In the genomic region with DNA sequence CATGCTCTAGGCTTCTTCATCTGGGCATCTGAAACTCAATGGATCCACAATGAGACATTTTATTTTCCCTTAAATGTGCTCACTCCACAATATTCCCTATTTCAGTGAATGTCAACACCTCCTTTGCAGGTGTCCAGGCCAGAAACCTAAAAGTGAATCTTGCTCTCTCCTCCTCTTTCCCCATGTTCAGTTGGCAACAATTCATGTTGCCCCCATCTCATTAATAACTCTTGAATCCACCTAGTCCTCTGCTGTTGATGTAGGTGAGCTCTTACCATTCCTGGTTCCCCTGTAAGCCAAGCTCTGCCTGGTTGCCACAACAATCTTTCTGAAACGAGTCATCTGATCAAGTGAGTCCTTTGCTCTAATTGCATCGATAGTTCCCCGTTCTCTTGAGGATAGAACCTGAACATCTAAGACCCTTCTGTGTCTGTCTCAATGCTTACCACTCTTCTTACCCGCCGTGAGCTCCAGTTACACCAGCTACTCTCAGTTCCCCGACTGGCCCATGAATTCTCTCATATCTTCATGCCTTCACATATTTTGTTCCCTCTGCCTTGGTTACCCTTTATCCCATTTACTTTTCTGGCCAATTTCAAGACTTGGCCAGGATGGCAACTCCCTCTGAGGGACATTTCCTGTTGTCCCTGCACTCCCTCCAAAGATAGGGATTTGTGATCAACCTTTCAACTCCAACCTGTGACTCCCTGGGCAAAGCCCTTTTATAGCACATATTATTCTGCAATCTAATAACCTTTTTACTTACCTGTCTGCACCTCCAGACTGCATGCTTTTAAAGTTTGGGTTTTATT, we compare ENCODE assay signal across 1 cellular context.
TF ChIP-seq lines count a peak whose summit lies in the region.

No MANE protein-coding gene starts in this region.

TF ChIP-seq in HepG2, 621 proteins besides CTCF, POLR2A, EP300 and RAD21 (continued from another document and continues in another):
- TF ChIP-seq, protein P1, sequence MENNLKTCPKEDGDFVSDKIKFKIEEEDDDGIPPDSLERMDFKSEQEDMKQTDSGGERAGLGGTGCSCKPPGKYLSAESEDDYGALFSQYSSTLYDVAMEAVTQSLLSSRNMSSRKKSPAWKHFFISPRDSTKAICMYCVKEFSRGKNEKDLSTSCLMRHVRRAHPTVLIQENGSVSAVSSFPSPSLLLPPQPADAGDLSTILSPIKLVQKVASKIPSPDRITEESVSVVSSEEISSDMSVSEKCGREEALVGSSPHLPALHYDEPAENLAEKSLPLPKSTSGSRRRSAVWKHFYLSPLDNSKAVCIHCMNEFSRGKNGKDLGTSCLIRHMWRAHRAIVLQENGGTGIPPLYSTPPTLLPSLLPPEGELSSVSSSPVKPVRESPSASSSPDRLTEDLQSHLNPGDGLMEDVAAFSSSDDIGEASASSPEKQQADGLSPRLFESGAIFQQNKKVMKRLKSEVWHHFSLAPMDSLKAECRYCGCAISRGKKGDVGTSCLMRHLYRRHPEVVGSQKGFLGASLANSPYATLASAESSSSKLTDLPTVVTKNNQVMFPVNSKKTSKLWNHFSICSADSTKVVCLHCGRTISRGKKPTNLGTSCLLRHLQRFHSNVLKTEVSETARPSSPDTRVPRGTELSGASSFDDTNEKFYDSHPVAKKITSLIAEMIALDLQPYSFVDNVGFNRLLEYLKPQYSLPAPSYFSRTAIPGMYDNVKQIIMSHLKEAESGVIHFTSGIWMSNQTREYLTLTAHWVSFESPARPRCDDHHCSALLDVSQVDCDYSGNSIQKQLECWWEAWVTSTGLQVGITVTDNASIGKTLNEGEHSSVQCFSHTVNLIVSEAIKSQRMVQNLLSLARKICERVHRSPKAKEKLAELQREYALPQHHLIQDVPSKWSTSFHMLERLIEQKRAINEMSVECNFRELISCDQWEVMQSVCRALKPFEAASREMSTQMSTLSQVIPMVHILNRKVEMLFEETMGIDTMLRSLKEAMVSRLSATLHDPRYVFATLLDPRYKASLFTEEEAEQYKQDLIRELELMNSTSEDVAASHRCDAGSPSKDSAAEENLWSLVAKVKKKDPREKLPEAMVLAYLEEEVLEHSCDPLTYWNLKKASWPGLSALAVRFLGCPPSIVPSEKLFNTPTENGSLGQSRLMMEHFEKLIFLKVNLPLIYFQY (CRISPR knock-in tag; IDR thresholded peaks at IDR 0.05; ENCODE audit: borderline replicate concordance) = no peak
- TF ChIP-seq XRCC5 (optimal IDR thresholded peaks at IDR 0.05; ENCODE audit: low read length) = no peak
- no peak for TF ChIP-seq ZNF460 (CRISPR knock-in tag; IDR thresholded peaks at IDR 0.05; ENCODE audit: borderline replicate concordance)
- 0 out of 2 replicates have a peak, but pooled peaks have one; percentile 26 for TF ChIP-seq HDAC1 (CRISPR knock-in tag; IDR thresholded peaks at IDR 0.05)
- TF ChIP-seq, protein P2, sequence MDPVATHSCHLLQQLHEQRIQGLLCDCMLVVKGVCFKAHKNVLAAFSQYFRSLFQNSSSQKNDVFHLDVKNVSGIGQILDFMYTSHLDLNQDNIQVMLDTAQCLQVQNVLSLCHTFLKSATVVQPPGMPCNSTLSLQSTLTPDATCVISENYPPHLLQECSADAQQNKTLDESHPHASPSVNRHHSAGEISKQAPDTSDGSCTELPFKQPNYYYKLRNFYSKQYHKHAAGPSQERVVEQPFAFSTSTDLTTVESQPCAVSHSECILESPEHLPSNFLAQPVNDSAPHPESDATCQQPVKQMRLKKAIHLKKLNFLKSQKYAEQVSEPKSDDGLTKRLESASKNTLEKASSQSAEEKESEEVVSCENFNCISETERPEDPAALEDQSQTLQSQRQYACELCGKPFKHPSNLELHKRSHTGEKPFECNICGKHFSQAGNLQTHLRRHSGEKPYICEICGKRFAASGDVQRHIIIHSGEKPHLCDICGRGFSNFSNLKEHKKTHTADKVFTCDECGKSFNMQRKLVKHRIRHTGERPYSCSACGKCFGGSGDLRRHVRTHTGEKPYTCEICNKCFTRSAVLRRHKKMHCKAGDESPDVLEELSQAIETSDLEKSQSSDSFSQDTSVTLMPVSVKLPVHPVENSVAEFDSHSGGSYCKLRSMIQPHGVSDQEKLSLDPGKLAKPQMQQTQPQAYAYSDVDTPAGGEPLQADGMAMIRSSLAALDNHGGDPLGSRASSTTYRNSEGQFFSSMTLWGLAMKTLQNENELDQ (CRISPR knock-in tag; IDR thresholded peaks at IDR 0.05; ENCODE audit: borderline replicate concordance) = no peak
- no peak for TF ChIP-seq RARG (CRISPR knock-in tag; IDR thresholded peaks at IDR 0.05; ENCODE audit: low read depth)
- TF ChIP-seq NCOA2 (CRISPR knock-in tag; IDR thresholded peaks at IDR 0.05) = no peak
- no peak for TF ChIP-seq ONECUT2 (CRISPR knock-in tag; IDR thresholded peaks at IDR 0.05)
- no peak for TF ChIP-seq ISX (CRISPR knock-in tag; conservative IDR thresholded peaks at IDR 0.05)
- 0 out of 2 replicates have a peak, but pooled peaks have one; percentile 16 for TF ChIP-seq GATAD1 (CRISPR knock-in tag; IDR thresholded peaks at IDR 0.05)
- no peak for TF ChIP-seq BHLHE40 (IDR thresholded peaks at IDR 0.05; ENCODE audit: low read length)
- TF ChIP-seq ZNF564 (CRISPR knock-in tag; IDR thresholded peaks at IDR 0.05) = no peak
- TF ChIP-seq SOX5 (CRISPR knock-in tag; IDR thresholded peaks at IDR 0.05; ENCODE audit: borderline replicate concordance) = no peak
- TF ChIP-seq HIVEP1 (CRISPR knock-in tag; IDR thresholded peaks at IDR 0.05) = no peak
- no peak for TF ChIP-seq ZSCAN21 (CRISPR knock-in tag; IDR thresholded peaks at IDR 0.05; ENCODE audit: borderline replicate concordance)
- no peak for TF ChIP-seq ZNF572 (CRISPR knock-in tag; IDR thresholded peaks at IDR 0.05)
- TF ChIP-seq, protein P3, sequence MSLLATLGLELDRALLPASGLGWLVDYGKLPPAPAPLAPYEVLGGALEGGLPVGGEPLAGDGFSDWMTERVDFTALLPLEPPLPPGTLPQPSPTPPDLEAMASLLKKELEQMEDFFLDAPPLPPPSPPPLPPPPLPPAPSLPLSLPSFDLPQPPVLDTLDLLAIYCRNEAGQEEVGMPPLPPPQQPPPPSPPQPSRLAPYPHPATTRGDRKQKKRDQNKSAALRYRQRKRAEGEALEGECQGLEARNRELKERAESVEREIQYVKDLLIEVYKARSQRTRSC (CRISPR knock-in tag; IDR thresholded peaks at IDR 0.05; ENCODE audit: low read depth) = no peak
- TF ChIP-seq, protein P4, sequence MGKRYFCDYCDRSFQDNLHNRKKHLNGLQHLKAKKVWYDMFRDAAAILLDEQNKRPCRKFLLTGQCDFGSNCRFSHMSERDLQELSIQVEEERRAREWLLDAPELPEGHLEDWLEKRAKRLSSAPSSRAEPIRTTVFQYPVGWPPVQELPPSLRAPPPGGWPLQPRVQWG (CRISPR knock-in tag; IDR thresholded peaks at IDR 0.05; ENCODE audit: borderline replicate concordance, low read depth) = no peak
- TF ChIP-seq CREM (IDR thresholded peaks at IDR 0.05) = no peak
- no peak for TF ChIP-seq CREM (CRISPR knock-in tag; IDR thresholded peaks at IDR 0.05)
- TF ChIP-seq, protein P5, sequence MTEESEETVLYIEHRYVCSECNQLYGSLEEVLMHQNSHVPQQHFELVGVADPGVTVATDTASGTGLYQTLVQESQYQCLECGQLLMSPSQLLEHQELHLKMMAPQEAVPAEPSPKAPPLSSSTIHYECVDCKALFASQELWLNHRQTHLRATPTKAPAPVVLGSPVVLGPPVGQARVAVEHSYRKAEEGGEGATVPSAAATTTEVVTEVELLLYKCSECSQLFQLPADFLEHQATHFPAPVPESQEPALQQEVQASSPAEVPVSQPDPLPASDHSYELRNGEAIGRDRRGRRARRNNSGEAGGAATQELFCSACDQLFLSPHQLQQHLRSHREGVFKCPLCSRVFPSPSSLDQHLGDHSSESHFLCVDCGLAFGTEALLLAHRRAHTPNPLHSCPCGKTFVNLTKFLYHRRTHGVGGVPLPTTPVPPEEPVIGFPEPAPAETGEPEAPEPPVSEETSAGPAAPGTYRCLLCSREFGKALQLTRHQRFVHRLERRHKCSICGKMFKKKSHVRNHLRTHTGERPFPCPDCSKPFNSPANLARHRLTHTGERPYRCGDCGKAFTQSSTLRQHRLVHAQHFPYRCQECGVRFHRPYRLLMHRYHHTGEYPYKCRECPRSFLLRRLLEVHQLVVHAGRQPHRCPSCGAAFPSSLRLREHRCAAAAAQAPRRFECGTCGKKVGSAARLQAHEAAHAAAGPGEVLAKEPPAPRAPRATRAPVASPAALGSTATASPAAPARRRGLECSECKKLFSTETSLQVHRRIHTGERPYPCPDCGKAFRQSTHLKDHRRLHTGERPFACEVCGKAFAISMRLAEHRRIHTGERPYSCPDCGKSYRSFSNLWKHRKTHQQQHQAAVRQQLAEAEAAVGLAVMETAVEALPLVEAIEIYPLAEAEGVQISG (CRISPR knock-in tag; IDR thresholded peaks at IDR 0.05) = no peak
- no peak for TF ChIP-seq RAD51 (IDR thresholded peaks at IDR 0.05; ENCODE audit: borderline replicate concordance)
- TF ChIP-seq MBD4 (IDR thresholded peaks at IDR 0.05; ENCODE audit: borderline replicate concordance, low read length) = peak; percentile 87; the same call in 1 of the 2 replicates
- TF ChIP-seq ZNF775 (CRISPR knock-in tag; IDR thresholded peaks at IDR 0.05; ENCODE audit: borderline replicate concordance) = no peak
- TF ChIP-seq ZNF143 (CRISPR knock-in tag; IDR thresholded peaks at IDR 0.05) = no peak
- TF ChIP-seq RBM39 (IDR thresholded peaks at IDR 0.05; ENCODE audit: low read depth, low read length, poor library complexity, severe bottlenecking) = no peak
- TF ChIP-seq ZNF337 (CRISPR knock-in tag; IDR thresholded peaks at IDR 0.05; ENCODE audit: borderline replicate concordance, low read depth) = no peak
- no peak for TF ChIP-seq SMARCE1 (IDR thresholded peaks at IDR 0.05; ENCODE audit: borderline replicate concordance)
- TF ChIP-seq SRSF4 (IDR thresholded peaks at IDR 0.05; ENCODE audit: low read depth, low read length, poor library complexity, severe bottlenecking) = no peak
- TF ChIP-seq, protein P6, sequence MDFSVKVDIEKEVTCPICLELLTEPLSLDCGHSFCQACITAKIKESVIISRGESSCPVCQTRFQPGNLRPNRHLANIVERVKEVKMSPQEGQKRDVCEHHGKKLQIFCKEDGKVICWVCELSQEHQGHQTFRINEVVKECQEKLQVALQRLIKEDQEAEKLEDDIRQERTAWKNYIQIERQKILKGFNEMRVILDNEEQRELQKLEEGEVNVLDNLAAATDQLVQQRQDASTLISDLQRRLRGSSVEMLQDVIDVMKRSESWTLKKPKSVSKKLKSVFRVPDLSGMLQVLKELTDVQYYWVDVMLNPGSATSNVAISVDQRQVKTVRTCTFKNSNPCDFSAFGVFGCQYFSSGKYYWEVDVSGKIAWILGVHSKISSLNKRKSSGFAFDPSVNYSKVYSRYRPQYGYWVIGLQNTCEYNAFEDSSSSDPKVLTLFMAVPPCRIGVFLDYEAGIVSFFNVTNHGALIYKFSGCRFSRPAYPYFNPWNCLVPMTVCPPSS (IDR thresholded peaks at IDR 0.05) = no peak
- no peak for TF ChIP-seq SOX13 (IDR thresholded peaks at IDR 0.05)
- no peak for TF ChIP-seq SOX13 (CRISPR knock-in tag; conservative IDR thresholded peaks at IDR 0.05 in 1 of 2, IDR thresholded peaks at IDR 0.05 in 1 of 2)
- TF ChIP-seq, protein P7, sequence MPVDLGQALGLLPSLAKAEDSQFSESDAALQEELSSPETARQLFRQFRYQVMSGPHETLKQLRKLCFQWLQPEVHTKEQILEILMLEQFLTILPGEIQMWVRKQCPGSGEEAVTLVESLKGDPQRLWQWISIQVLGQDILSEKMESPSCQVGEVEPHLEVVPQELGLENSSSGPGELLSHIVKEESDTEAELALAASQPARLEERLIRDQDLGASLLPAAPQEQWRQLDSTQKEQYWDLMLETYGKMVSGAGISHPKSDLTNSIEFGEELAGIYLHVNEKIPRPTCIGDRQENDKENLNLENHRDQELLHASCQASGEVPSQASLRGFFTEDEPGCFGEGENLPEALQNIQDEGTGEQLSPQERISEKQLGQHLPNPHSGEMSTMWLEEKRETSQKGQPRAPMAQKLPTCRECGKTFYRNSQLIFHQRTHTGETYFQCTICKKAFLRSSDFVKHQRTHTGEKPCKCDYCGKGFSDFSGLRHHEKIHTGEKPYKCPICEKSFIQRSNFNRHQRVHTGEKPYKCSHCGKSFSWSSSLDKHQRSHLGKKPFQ (CRISPR knock-in tag; IDR thresholded peaks at IDR 0.05; ENCODE audit: insufficient replicate concordance) = no peak
- TF ChIP-seq NFE2 (CRISPR knock-in tag; IDR thresholded peaks at IDR 0.05) = no peak
- no peak for TF ChIP-seq ZNF703 (CRISPR knock-in tag; IDR thresholded peaks at IDR 0.05; ENCODE audit: borderline replicate concordance)
- no peak for TF ChIP-seq NR2C2 (CRISPR knock-in tag; IDR thresholded peaks at IDR 0.05; ENCODE audit: borderline replicate concordance)
- TF ChIP-seq ZNF496 (CRISPR knock-in tag; IDR thresholded peaks at IDR 0.05; ENCODE audit: insufficient replicate concordance) = no peak
- TF ChIP-seq SRY (CRISPR knock-in tag; IDR thresholded peaks at IDR 0.05) = no peak
- TF ChIP-seq KAT2B (IDR thresholded peaks at IDR 0.05; ENCODE audit: borderline replicate concordance, low read depth, low read length) = no peak
- TF ChIP-seq KLF12 (CRISPR knock-in tag; IDR thresholded peaks at IDR 0.05; ENCODE audit: borderline replicate concordance) = no peak
- no peak for TF ChIP-seq ZNF678 (CRISPR knock-in tag; IDR thresholded peaks at IDR 0.05)
- TF ChIP-seq, protein P8, sequence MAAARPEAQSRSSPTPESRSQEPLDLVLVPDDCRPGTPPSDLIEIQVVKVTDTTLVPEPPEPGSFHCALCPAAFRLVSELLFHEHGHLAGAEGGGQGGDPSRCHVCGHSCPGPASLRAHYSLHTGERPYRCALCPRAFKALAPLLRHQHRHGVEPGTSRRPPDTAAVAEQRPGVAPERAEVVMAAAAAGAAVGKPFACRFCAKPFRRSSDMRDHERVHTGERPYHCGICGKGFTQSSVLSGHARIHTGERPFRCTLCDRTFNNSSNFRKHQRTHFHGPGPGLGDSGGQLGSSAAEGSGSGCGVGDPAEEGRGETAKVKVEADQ (CRISPR knock-in tag; IDR thresholded peaks at IDR 0.05; ENCODE audit: borderline replicate concordance) = no peak; the same call in 1 of the 2 replicates
- TF ChIP-seq AKAP8 (CRISPR knock-in tag; IDR thresholded peaks at IDR 0.05) = no peak
- no peak for TF ChIP-seq ZMAT3 (CRISPR knock-in tag; conservative IDR thresholded peaks at IDR 0.05)
- TF ChIP-seq RFXAP (CRISPR knock-in tag; IDR thresholded peaks at IDR 0.05; ENCODE audit: borderline replicate concordance) = no peak
- no peak for TF ChIP-seq GATA4 (IDR thresholded peaks at IDR 0.05; ENCODE audit: borderline replicate concordance, low read depth)
- no peak for TF ChIP-seq PAX8 (CRISPR knock-in tag; IDR thresholded peaks at IDR 0.05; ENCODE audit: borderline replicate concordance)
- TF ChIP-seq KAT8 (CRISPR knock-in tag; IDR thresholded peaks at IDR 0.05) = no peak
- no peak for TF ChIP-seq YEATS2 (CRISPR knock-in tag; IDR thresholded peaks at IDR 0.05; ENCODE audit: borderline replicate concordance)
- no peak for TF ChIP-seq TMF1 (CRISPR knock-in tag; IDR thresholded peaks at IDR 0.05; ENCODE audit: low read depth)
- TF ChIP-seq ZSCAN22 (CRISPR knock-in tag; IDR thresholded peaks at IDR 0.05) = no peak
- TF ChIP-seq, protein P9, sequence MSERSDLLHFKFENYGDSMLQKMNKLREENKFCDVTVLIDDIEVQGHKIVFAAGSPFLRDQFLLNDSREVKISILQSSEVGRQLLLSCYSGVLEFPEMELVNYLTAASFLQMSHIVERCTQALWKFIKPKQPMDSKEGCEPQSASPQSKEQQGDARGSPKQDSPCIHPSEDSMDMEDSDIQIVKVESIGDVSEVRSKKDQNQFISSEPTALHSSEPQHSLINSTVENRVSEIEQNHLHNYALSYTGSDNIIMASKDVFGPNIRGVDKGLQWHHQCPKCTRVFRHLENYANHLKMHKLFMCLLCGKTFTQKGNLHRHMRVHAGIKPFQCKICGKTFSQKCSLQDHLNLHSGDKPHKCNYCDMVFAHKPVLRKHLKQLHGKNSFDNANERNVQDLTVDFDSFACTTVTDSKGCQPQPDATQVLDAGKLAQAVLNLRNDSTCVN (CRISPR knock-in tag; IDR thresholded peaks at IDR 0.05; ENCODE audit: borderline replicate concordance) = no peak
- no peak for TF ChIP-seq EEA1 (CRISPR knock-in tag; IDR thresholded peaks at IDR 0.05; ENCODE audit: borderline replicate concordance)
- TF ChIP-seq SP4 (CRISPR knock-in tag; IDR thresholded peaks at IDR 0.05) = no peak
